In genomic region chr3:93936549-93936948, GRCh38 we compare ENCODE assay signal across 8 cellular contexts. TPM values are rescaled to one million over a fixed set of nuclear protein-coding genes. Genes with fewer than 3 reads are reported as not detected.
"Had no signal": no experiment of that assay in that cellular context is flagged by ENCODE, and none has a peak within 500 bp of the region (broad histone marks: within the 10 kb centered on the region; RNA-seq: fewer than 3 reads in every experiment).

No MANE protein-coding gene starts in this region.

- DNase-seq: GDM1, GF-D8 had no signal

- ATAC-seq: GM12878 had no signal

- FAIRE-seq: G401.6, GM12878, GM12891, GM12892, GM18507, GM19239 had no signal

- H3K4me3 ChIP-seq: GM12878 had no signal

RNA-seq across cellular contexts. Expression of gene PROS1, which starts 37.1 kb away (rescaled TPM):
- polyA plus RNA-seq: GM12878 had no signal
